1 cellular context compared by ENCODE assay signal in genomic region chr7:133082390-133082766, GRCh38.
TF ChIP-seq lines count a peak whose summit lies in the region.

No MANE protein-coding gene starts in this region.

TF ChIP-seq in K562, 482 proteins besides CTCF, POLR2A, EP300 and RAD21 (continued from another document):
- no peak for TF ChIP-seq NFIC (IDR thresholded peaks at IDR 0.05)
- 0 out of 2 replicates have a peak, but pooled peaks have one; percentile 13 for TF ChIP-seq CREB3L1 (IDR thresholded peaks at IDR 0.05; ENCODE audit: borderline replicate concordance, low read depth)
- TF ChIP-seq RUNX1 (IDR thresholded peaks at IDR 0.05; ENCODE audit: low read depth) = no peak
- TF ChIP-seq ZFPM2 (CRISPR knock-in tag; IDR thresholded peaks at IDR 0.05) = no peak
- TF ChIP-seq HSF4 (CRISPR knock-in tag; IDR thresholded peaks at IDR 0.05; ENCODE audit: borderline replicate concordance) = no peak
- TF ChIP-seq HDAC8 (tag; IDR thresholded peaks at IDR 0.05) = no peak
- no peak for TF ChIP-seq STAT5B (CRISPR knock-in tag; IDR thresholded peaks at IDR 0.05)
- TF ChIP-seq IRF1 (CRISPR knock-in tag; IDR thresholded peaks at IDR 0.05; ENCODE audit: borderline replicate concordance) = no peak
- no peak for TF ChIP-seq KHSRP (IDR thresholded peaks at IDR 0.05)
- no peak for TF ChIP-seq MTA2 (IDR thresholded peaks at IDR 0.05; ENCODE audit: low read depth)
- TF ChIP-seq GATAD2B (IDR thresholded peaks at IDR 0.05; ENCODE audit: borderline replicate concordance) = no peak
- TF ChIP-seq ZNF165 (CRISPR knock-in tag; IDR thresholded peaks at IDR 0.05; ENCODE audit: borderline replicate concordance) = 0 out of 2 replicates have a peak, but pooled peaks have one; percentile 59
- TF ChIP-seq ZFP91 (CRISPR knock-in tag; IDR thresholded peaks at IDR 0.05) = no peak
- no peak for TF ChIP-seq THAP12 (CRISPR knock-in tag; IDR thresholded peaks at IDR 0.05)
- TF ChIP-seq ELK3 (CRISPR knock-in tag; IDR thresholded peaks at IDR 0.05) = no peak
- TF ChIP-seq EZH2 (IDR thresholded peaks at IDR 0.05; ENCODE audit: borderline replicate concordance, low read depth, low read length) = no peak
- TF ChIP-seq PHTF2 (CRISPR knock-in tag; IDR thresholded peaks at IDR 0.05) = no peak
- TF ChIP-seq EGR1 (conservative IDR thresholded peaks at IDR 0.05) = no peak
- TF ChIP-seq BACH1 (tag; IDR thresholded peaks at IDR 0.05) = 0 out of 2 replicates have a peak, but pooled peaks have one; percentile 41
- 0 out of 2 replicates have a peak, but pooled peaks have one; percentile 15 for TF ChIP-seq ZBTB9 (CRISPR knock-in tag; IDR thresholded peaks at IDR 0.05)
- TF ChIP-seq TRIM28 (IDR thresholded peaks at IDR 0.05) = no peak
- 0 out of 2 replicates have a peak, but pooled peaks have one; percentile 60 for TF ChIP-seq ZNF347 (CRISPR knock-in tag; IDR thresholded peaks at IDR 0.05; ENCODE audit: low read depth)
- no peak for TF ChIP-seq FOXK1 (CRISPR knock-in tag; IDR thresholded peaks at IDR 0.05; ENCODE audit: borderline replicate concordance)
- TF ChIP-seq ZNF143 (CRISPR knock-in tag; IDR thresholded peaks at IDR 0.05) = peak; percentile 16; the same call in 1 of the 2 replicates
